In genomic region chr14:74960702-74961101, GRCh38 we compare ENCODE assay signal across 27 cellular contexts. TPM values are rescaled to one million over a fixed set of nuclear protein-coding genes. Genes with fewer than 3 reads are reported as not detected.
"Had no signal": no experiment of that assay in that cellular context is flagged by ENCODE, and none has a peak within 500 bp of the region (broad histone marks: within the 10 kb centered on the region; RNA-seq: fewer than 3 reads in every experiment).

No MANE protein-coding gene starts in this region.

- FAIRE-seq: islet of Langerhans, kidney, pancreas had no signal

- H3K9ac ChIP-seq: neural progenitor cell had no signal

- H3K4me2 ChIP-seq: neural progenitor cell had no signal

- H3K27ac ChIP-seq: left lung, lower lobe of right lung, neural progenitor cell, pancreas, psoas muscle, right atrium auricular region, skin epidermis, stomach, testis, thyroid gland, transverse colon, upper lobe of left lung, vagina had no signal

- DNase-seq: immature natural killer cell; kidney; left colon; lower lobe of right lung; mammary epithelial cell; mesenchymal stem cell; naive thymus-derived CD8-positive, alpha-beta T cell; pancreas; stimulated activated CD4-positive, alpha-beta T cell treated with anti-CD3 and anti-CD28 coated beads, Interleukin-12 subunit alpha, Interleukin-12 subunit beta, amount 100 ng/mL, for 4 hours; stimulated activated CD4-positive, alpha-beta T cell treated with anti-CD3 and anti-CD28 coated beads, Interleukin-15, amount 100 ng/mL, for 24 hours; stimulated activated CD4-positive, alpha-beta T cell treated with anti-CD3 and anti-CD28 coated beads, Interleukin-2, amount 100 ng/mL, for 24 hours; stimulated activated CD4-positive, alpha-beta T cell treated with anti-CD3 and anti-CD28 coated beads, Interleukin-4, amount 100 ng/mL, for 1 hour; stimulated activated naive B cell treated with anti-CD40 and anti-IgM and Interleukin-4, amounts not matched to agents 10 μg/mL and 1 μg/mL and 100 μg/mL, for 72 hours; stimulated activated naive CD8-positive, alpha-beta T cell treated with anti-CD3 and anti-CD28 coated beads, Interleukin-15, Interleukin-2, amounts not matched to agents 100 U/mL and 50 U/mL, for 24 hours; stomach; testis; thyroid gland; transverse colon; upper lobe of left lung had no signal

- H3K36me3 ChIP-seq: left lung, lower lobe of right lung, neural progenitor cell, pancreas, right atrium auricular region, stomach, thyroid gland, transverse colon, upper lobe of left lung, vagina had no signal

- H3K27me3 ChIP-seq: pancreas, right atrium auricular region, testis, thyroid gland, transverse colon, upper lobe of left lung, vagina had no signal

- H2AFZ ChIP-seq: neural progenitor cell had no signal

- H3K4me3 ChIP-seq: left lung, lower lobe of right lung, neural progenitor cell, pancreas, psoas muscle, right atrium auricular region, skin epidermis, stomach, testis, thyroid gland, transverse colon, upper lobe of left lung, vagina had no signal

- H3K9me3 ChIP-seq: left lung, lower lobe of right lung, pancreas, psoas muscle, right atrium auricular region, stomach, testis, thyroid gland, transverse colon, upper lobe of left lung, vagina had no signal

- ATAC-seq: left colon; left lung; lower lobe of right lung; naive thymus-derived CD8-positive, alpha-beta T cell; pancreas; psoas muscle; sciatic nerve; stimulated activated naive B cell treated with anti-CD40 and anti-IgM and Interleukin-4, amounts not matched to agents 10 μg/mL and 1 μg/mL and 100 μg/mL, for 72 hours; stimulated activated naive CD8-positive, alpha-beta T cell treated with anti-CD3 and anti-CD28 coated beads, Interleukin-15, Interleukin-2, amounts not matched to agents 100 U/mL and 50 U/mL, for 24 hours had no signal

- H3K4me1 ChIP-seq: pancreas, testis had no signal

RNA-seq across cellular contexts. Expression of gene PGF, which starts 5.3 kb away (rescaled TPM):
- total RNA-seq: naive thymus-derived CD8-positive, alpha-beta T cell had no signal
